In genomic region chr1:79657916-79658662, GRCh38 we compare ENCODE assay signal across 21 cellular contexts.
DNase-seq lines count a peak whose midpoint lies in the region; ATAC-seq and TF ChIP-seq lines count a peak whose summit lies in the region.
"Had no signal": no experiment of that assay in that cellular context is flagged by ENCODE, and none has a peak within 500 bp of the region (broad histone marks: within the 10 kb centered on the region; RNA-seq: fewer than 3 reads in every experiment).

No MANE protein-coding gene starts in this region.

- H3K27me3 ChIP-seq in SJCRH30 (no peaks in the 10 kb centered on the region), neural progenitor cell (no peaks in the 10 kb centered on the region)
- H3K27me3 ChIP-seq: stomach had no signal

- no peak overlapping the region for H3K27ac Mint-ChIP-seq in neural progenitor cell
- H3K27ac Mint-ChIP-seq in stimulated activated naive B cell treated with anti-CD40 and anti-IgM and Interleukin-4, amounts not matched to agents 10 μg/mL and 1 μg/mL and 100 μg/mL, for 72 hours: no peak overlapping the region
- H3K27ac Mint-ChIP-seq: activated CD8-positive, alpha-beta T cell treated with anti-CD3 and anti-CD28 coated beads for 36 hours; activated T-cell treated with anti-CD3 and anti-CD28 coated beads, Interleukin-2, amount 50 U/mL, for 24 hours had no signal

- H3K9ac ChIP-seq in neural progenitor cell: no peak overlapping the region

- H3K4me3 Mint-ChIP-seq in neural progenitor cell: no peak overlapping the region
- H3K4me3 Mint-ChIP-seq in stimulated activated naive B cell treated with anti-CD40 and anti-IgM and Interleukin-4, amounts not matched to agents 10 μg/mL and 1 μg/mL and 100 μg/mL, for 72 hours: no peak overlapping the region
- H3K4me3 Mint-ChIP-seq: activated CD8-positive, alpha-beta T cell treated with anti-CD3 and anti-CD28 coated beads for 36 hours; activated T-cell treated with anti-CD3 and anti-CD28 coated beads, Interleukin-2, amount 50 U/mL, for 24 hours had no signal

- no peaks in the 10 kb centered on the region for H4K20me1 ChIP-seq in neural progenitor cell (ENCODE audit: low read depth)

- peak overlapping the region; percentile 15 for H3K4me2 ChIP-seq in neural progenitor cell

- H3K36me3 ChIP-seq in SJCRH30: no peaks in the 10 kb centered on the region
- no peaks in the 10 kb centered on the region for H3K36me3 ChIP-seq in neural progenitor cell
- H3K36me3 ChIP-seq: stomach had no signal

- no peak for TF ChIP-seq CTCF in fibroblast of the aortic adventitia (IDR thresholded peaks at IDR 0.05; ENCODE audit: insufficient read depth, low read length)
- TF ChIP-seq CTCF in neural progenitor cell (IDR thresholded peaks at IDR 0.05): no peak

- no peaks in the 10 kb centered on the region for H3K9me3 ChIP-seq in SJCRH30 (replicated peaks)
- no peaks in the 10 kb centered on the region for H3K9me3 ChIP-seq in neural progenitor cell (ENCODE audit: low read depth)
- H3K9me3 ChIP-seq: stomach had no signal

- no peaks in the 10 kb centered on the region for H3K9me3 Mint-ChIP-seq in neural progenitor cell
- no peaks in the 10 kb centered on the region for H3K9me3 Mint-ChIP-seq in stimulated activated naive B cell treated with anti-CD40 and anti-IgM and Interleukin-4, amounts not matched to agents 10 μg/mL and 1 μg/mL and 100 μg/mL, for 72 hours
- H3K9me3 Mint-ChIP-seq: activated CD8-positive, alpha-beta T cell treated with anti-CD3 and anti-CD28 coated beads for 36 hours; activated T-cell treated with anti-CD3 and anti-CD28 coated beads, Interleukin-2, amount 50 U/mL, for 24 hours had no signal

- no peaks in the 10 kb centered on the region for H3K36me3 Mint-ChIP-seq in neural progenitor cell
- no peaks in the 10 kb centered on the region for H3K36me3 Mint-ChIP-seq in stimulated activated naive B cell treated with anti-CD40 and anti-IgM and Interleukin-4, amounts not matched to agents 10 μg/mL and 1 μg/mL and 100 μg/mL, for 72 hours

- peak overlapping the region; percentile 30 for H2AFZ ChIP-seq in neural progenitor cell (replicated peaks)

- H3K27me3 Mint-ChIP-seq in neural progenitor cell (ENCODE audit: insufficient read depth, low read depth): no peaks in the 10 kb centered on the region
- H3K27me3 Mint-ChIP-seq in stimulated activated naive B cell treated with anti-CD40 and anti-IgM and Interleukin-4, amounts not matched to agents 10 μg/mL and 1 μg/mL and 100 μg/mL, for 72 hours: no peaks in the 10 kb centered on the region
- H3K27me3 Mint-ChIP-seq: activated CD8-positive, alpha-beta T cell treated with anti-CD3 and anti-CD28 coated beads for 36 hours; activated T-cell treated with anti-CD3 and anti-CD28 coated beads, Interleukin-2, amount 50 U/mL, for 24 hours had no signal

- peak; percentile 7 for DNase-seq in HuH-7 (ENCODE audit: low spot score)
- peak; percentile 43 to 83 for DNase-seq in SJCRH30
- peak; percentile 59 for DNase-seq in fibroblast of the aortic adventitia (ENCODE audit: low read depth)
- peak; percentile 21 for DNase-seq in neural progenitor cell (ENCODE audit: low spot score)
- no peak for DNase-seq in epidermal melanocyte (ENCODE audit: insufficient read length, low spot score)
- DNase-seq in stimulated activated naive B cell treated with anti-CD40 and anti-IgM and Interleukin-4, amounts not matched to agents 10 μg/mL and 1 μg/mL and 100 μg/mL, for 72 hours: no peak
- DNase-seq: activated CD4-positive, CD25-positive, alpha-beta regulatory T cell; activated CD8-positive, alpha-beta T cell treated with anti-CD3 and anti-CD28 coated beads for 36 hours; activated naive CD4-positive, alpha-beta T cell treated with Interleukin-2 at 50 U/mL for 16 hours; activated T-cell treated with anti-CD3 and anti-CD28 coated beads, Interleukin-2, amount 50 U/mL, for 24 hours; caudate nucleus; erythroblast; HCEC 1CT; head of caudate nucleus; nucleus accumbens; stimulated activated CD4-positive, alpha-beta T cell treated with anti-CD3 and anti-CD28 coated beads, Interleukin-4, amount 100 ng/mL, for 1 hour; stomach; T-helper 9 cell; trophoblast cell had no signal

- H3F3A ChIP-seq in neural progenitor cell (ENCODE audit: low read depth): no peaks in the 10 kb centered on the region

- no peaks in the 10 kb centered on the region for H3K79me2 ChIP-seq in neural progenitor cell (ENCODE audit: low read depth)

- peaks cover 16% of the 10 kb centered on the region for H3K4me1 ChIP-seq in SJCRH30
- H3K4me1 ChIP-seq in neural progenitor cell: peaks cover 9% of the 10 kb centered on the region
- H3K4me1 ChIP-seq: stomach had no signal

- H3K4me1 Mint-ChIP-seq in neural progenitor cell: peaks cover 5% of the 10 kb centered on the region
- no peaks in the 10 kb centered on the region for H3K4me1 Mint-ChIP-seq in stimulated activated naive B cell treated with anti-CD40 and anti-IgM and Interleukin-4, amounts not matched to agents 10 μg/mL and 1 μg/mL and 100 μg/mL, for 72 hours

- no peak for ATAC-seq in stimulated activated naive B cell treated with anti-CD40 and anti-IgM and Interleukin-4, amounts not matched to agents 10 μg/mL and 1 μg/mL and 100 μg/mL, for 72 hours (replicated peaks)
- no peak for ATAC-seq in GM18909 (IDR thresholded peaks at IDR 0.05; ENCODE audit: poor library complexity, unreplicated experiment)
- ATAC-seq: activated CD8-positive, alpha-beta T cell treated with anti-CD3 and anti-CD28 coated beads for 36 hours had no signal

- H3K4me3 ChIP-seq in SJCRH30 (no peak overlapping the region), fibroblast of the aortic adventitia (ENCODE audit: low read depth, low read length) (no peak overlapping the region), neural progenitor cell (no peak overlapping the region)
- H3K4me3 ChIP-seq: lung, stomach had no signal

- peak overlapping the region; percentile 78 for H3K27ac ChIP-seq in SJCRH30
- no peak overlapping the region for H3K27ac ChIP-seq in neural progenitor cell
- H3K27ac ChIP-seq: stomach had no signal

Comparison
In these comparisons a context has a peak if more than half of its experiments do, and no peak if none do; other contexts are left out.
1. DNase-seq: peak in HuH-7 (single experiment), SJCRH30 (2 of 2), fibroblast of the aortic adventitia (single experiment) and neural progenitor cell (single experiment); none in epidermal melanocyte (single experiment) and stimulated activated naive B cell treated with anti-CD40 and anti-IgM and Interleukin-4, amounts not matched to agents 10 μg/mL and 1 μg/mL and 100 μg/mL, for 72 hours (single experiment).